ENCODE assay signal across 18 cellular contexts in genomic region chr16:57507414-57508083, GRCh38. TPM values are rescaled to one million over a fixed set of nuclear protein-coding genes. Genes with fewer than 3 reads are reported as not detected.
A peak's percentile ranks its signal among the peaks of the same experiment; 100 is the strongest.
DNase-seq lines count a peak whose midpoint lies in the region; ATAC-seq and TF ChIP-seq lines count a peak whose summit lies in the region.
"Had no signal": no experiment of that assay in that cellular context is flagged by ENCODE, and none has a peak within 500 bp of the region (broad histone marks: within the 10 kb centered on the region; RNA-seq: fewer than 3 reads in every experiment).

No MANE protein-coding gene starts in this region.

- H3K4me1 ChIP-seq in mesenchymal stem cell (ENCODE audit: control insufficient read depth, insufficient read depth, low read depth, low read length), result peaks cover 27% of the 10 kb centered on the region
- H3K4me1 ChIP-seq: psoas muscle had no signal

- H3K14ac ChIP-seq in mesenchymal stem cell (ENCODE audit: low read length in 2 of 2), result peak overlapping the region in 1 of 2 experiments; percentile 37

- peak overlapping the region; percentile 27 for H2AK5ac ChIP-seq in mesenchymal stem cell (ENCODE audit: low read length, severe bottlenecking)

- no peak overlapping the region for H4K91ac ChIP-seq in mesenchymal stem cell (ENCODE audit: low read length)

- no peak overlapping the region for H2BK15ac ChIP-seq in mesenchymal stem cell (ENCODE audit: low read depth, poor library complexity, severe bottlenecking)

- H3K27me3 ChIP-seq in mesenchymal stem cell (ENCODE audit: control insufficient read depth in 1 of 2, insufficient read depth in 1 of 2, low read length in 2 of 2), result peaks cover 0 to 53% of the 10 kb centered on the region in 2 experiments

- H3K9ac ChIP-seq in mesenchymal stem cell (ENCODE audit: low read length), result no peak overlapping the region

- H4K8ac ChIP-seq in mesenchymal stem cell (ENCODE audit: low read length), result peak overlapping the region; percentile 32

- no peak overlapping the region for H3K23ac ChIP-seq in mesenchymal stem cell (ENCODE audit: low read length in 2 of 2)

- peaks cover 2 to 6% of the 10 kb centered on the region in 2 experiments for H3K36me3 ChIP-seq in mesenchymal stem cell (ENCODE audit: control insufficient read depth in 1 of 2, insufficient read depth in 2 of 2, low read depth in 1 of 2, low read length in 2 of 2)

- no peak for TF ChIP-seq CTCF in HFFc6 (IDR thresholded peaks at IDR 0.05)

- WGBS in mesenchymal stem cell, result 41% methylated on average over 11 of the region's 11 CpGs

- H2BK120ac ChIP-seq in mesenchymal stem cell (ENCODE audit: low read depth, low read length), result peak overlapping the region; percentile 39

- H3K18ac ChIP-seq in mesenchymal stem cell (ENCODE audit: low read depth in 1 of 2, low read length in 2 of 2), result no peak overlapping the region

- no peaks in the 10 kb centered on the region for H3K36me3 Mint-ChIP-seq in HFFc6 (ENCODE audit: low read depth)
- H3K36me3 Mint-ChIP-seq: activated naive CD4-positive, alpha-beta T cell treated with anti-CD3 and anti-CD28 coated beads, Interleukin-2, amount 50 U/mL, for 72 hours had no signal

- no peak overlapping the region for H3K4me2 ChIP-seq in mesenchymal stem cell (ENCODE audit: low read length, poor library complexity, severe bottlenecking)

- H3K4me1 Mint-ChIP-seq in HFFc6 (ENCODE audit: low read depth), result no peaks in the 10 kb centered on the region

- H2BK5ac ChIP-seq in mesenchymal stem cell (ENCODE audit: low read depth, low read length, poor library complexity, severe bottlenecking), result no peak overlapping the region

- H3K27me3 Mint-ChIP-seq in HFFc6 (ENCODE audit: insufficient read depth), result peaks cover 45% of the 10 kb centered on the region
- H3K27me3 Mint-ChIP-seq: activated T-cell treated with anti-CD3 and anti-CD28 coated beads, Interleukin-2, amount 50 U/mL, for 24 hours had no signal

- H3K27ac ChIP-seq in mesenchymal stem cell (ENCODE audit: low read length, poor library complexity, severe bottlenecking), result no peak overlapping the region
- H3K27ac ChIP-seq: psoas muscle, stomach had no signal

- no peaks in the 10 kb centered on the region for H3K9me3 ChIP-seq in mesenchymal stem cell (ENCODE audit: control insufficient read depth, low read length)
- H3K9me3 ChIP-seq: psoas muscle, stomach had no signal

- peak overlapping the region in 1 of 2 experiments; percentile 12 for H2BK12ac ChIP-seq in mesenchymal stem cell (ENCODE audit: low read length in 2 of 2)

- H3K79me1 ChIP-seq in mesenchymal stem cell (replicated peaks; ENCODE audit: low read length, poor library complexity, severe bottlenecking), result no peaks in the 10 kb centered on the region

- H3K4me3 ChIP-seq in mesenchymal stem cell (ENCODE audit: insufficient read depth in 1 of 2, low read depth in 1 of 2, low read length in 2 of 2), result no peak overlapping the region
- H3K4me3 ChIP-seq: psoas muscle, stomach had no signal

- ATAC-seq in GM18858 (IDR thresholded peaks at IDR 0.05; ENCODE audit: unreplicated experiment) (no peak), HG03521 (IDR thresholded peaks at IDR 0.05; ENCODE audit: unreplicated experiment) (no peak)
- ATAC-seq: activated naive CD4-positive, alpha-beta T cell treated with anti-CD3 and anti-CD28 coated beads, Interleukin-2, amount 50 U/mL, for 72 hours; left lobe of liver; psoas muscle had no signal

- no peak overlapping the region for H3K4ac ChIP-seq in mesenchymal stem cell (ENCODE audit: low read depth in 1 of 2, low read length in 2 of 2)

- H3K27ac Mint-ChIP-seq in HFFc6, result no peak overlapping the region
- H3K27ac Mint-ChIP-seq: activated T-cell treated with anti-CD3 and anti-CD28 coated beads, Interleukin-2, amount 50 U/mL, for 24 hours had no signal

- no peak overlapping the region for H2AFZ ChIP-seq in mesenchymal stem cell (ENCODE audit: low read depth, low read length)

- no peak overlapping the region for H3K4me3 Mint-ChIP-seq in HFFc6
- H3K4me3 Mint-ChIP-seq: activated T-cell treated with anti-CD3 and anti-CD28 coated beads, Interleukin-2, amount 50 U/mL, for 24 hours had no signal

- peak; percentile 24 for DNase-seq in COLO668 (lab: John Stamatoyannopoulos, UW; ENCODE audit: unreplicated experiment)
- DNase-seq in NCI-H1105 (lab: John Stamatoyannopoulos, UW), result peak; percentile 32
- peak; percentile 93 for DNase-seq in NCI-H69 (lab: John Stamatoyannopoulos, UW)
- DNase-seq in mesenchymal stem cell, result no peak
- DNase-seq in activated T-cell treated with anti-CD3 and anti-CD28 coated beads, Interleukin-2, amount 50 U/mL, for 48 hours, result no peak
- DNase-seq in HFFc6, result no peak
- DNase-seq: activated CD4-positive, alpha-beta T cell treated with anti-CD3 and anti-CD28 coated beads, Interleukin-2, amount 50 U/mL, for 48 hours; activated T-cell treated with anti-CD3 and anti-CD28 coated beads, Interleukin-2, amount 50 U/mL, for 24 hours; AML-193; effector CD4-positive, alpha-beta T cell; stimulated activated CD4-positive, alpha-beta T cell treated with anti-CD3 and anti-CD28 coated beads, Interleukin-15, amount 100 ng/mL, for 24 hours; stomach had no signal

- no peaks in the 10 kb centered on the region for H3K9me3 Mint-ChIP-seq in HFFc6
- H3K9me3 Mint-ChIP-seq: activated naive CD4-positive, alpha-beta T cell treated with anti-CD3 and anti-CD28 coated beads, Interleukin-2, amount 50 U/mL, for 72 hours; activated T-cell treated with anti-CD3 and anti-CD28 coated beads, Interleukin-2, amount 50 U/mL, for 24 hours had no signal

RNA-seq across cellular contexts. Expression of gene DOK4, which starts 21.3 kb away (rescaled TPM):
- 29.6 TPM for polyA plus RNA-seq in mesenchymal stem cell (2013, experiment 1 of 2)
- 29.7 TPM for polyA plus RNA-seq in mesenchymal stem cell (2013, experiment 2 of 2)
- 10 to 100 TPM; 24.4 to 28.9 (median 24.9) TPM for total RNA-seq in HFFc6 (2021; fragmentation: NEBNext Ultra II Directional; extraction: Animal tissue kit (Norgen Biotek cat#: 25700))

RNA-seq across cellular contexts. Expression of gene CCDC102A, which starts 28.8 kb away (rescaled TPM):
- polyA plus RNA-seq in mesenchymal stem cell (2013, experiment 1 of 2), result 4.5 TPM
- polyA plus RNA-seq in mesenchymal stem cell (2013, experiment 2 of 2), result 4.8 TPM
- total RNA-seq in HFFc6 (2021; fragmentation: NEBNext Ultra II Directional; extraction: Animal tissue kit (Norgen Biotek cat#: 25700)), result 1 to 10 TPM; 3.6 to 4.6 (median 4.1) TPM

RNA-seq across cellular contexts. Expression of gene ADGRG5, which starts 34.9 kb away (rescaled TPM):
- polyA plus RNA-seq in mesenchymal stem cell (2013, experiment 1 of 2), result not detected
- not detected for polyA plus RNA-seq in mesenchymal stem cell (2013, experiment 2 of 2)
- not detected for total RNA-seq in HFFc6 (2021; fragmentation: NEBNext Ultra II Directional; extraction: Animal tissue kit (Norgen Biotek cat#: 25700))
- total RNA-seq: HT1080 had no signal

RNA-seq across cellular contexts. Expression of gene POLR2C, which starts 45.1 kb away (rescaled TPM):
- polyA plus RNA-seq in mesenchymal stem cell (2013, experiment 1 of 2), result 39.3 TPM
- polyA plus RNA-seq in mesenchymal stem cell (2013, experiment 2 of 2), result 40.0 TPM
- total RNA-seq in HFFc6 (2021; fragmentation: NEBNext Ultra II Directional; extraction: Animal tissue kit (Norgen Biotek cat#: 25700)), result 10 to 100 TPM; 66.0 to 79.4 (median 71.3) TPM

Comparison
In these comparisons a context has a peak if more than half of its experiments do, and no peak if none do; other contexts are left out.
1. DNase-seq: peak in COLO668 (single experiment), NCI-H1105 (single experiment) and NCI-H69 (single experiment); none in mesenchymal stem cell (single experiment), activated T-cell treated with anti-CD3 and anti-CD28 coated beads, Interleukin-2, amount 50 U/mL, for 48 hours (0 of 2) and HFFc6 (single experiment).